ENCODE assay signal across 3 cellular contexts in the genomic region with DNA sequence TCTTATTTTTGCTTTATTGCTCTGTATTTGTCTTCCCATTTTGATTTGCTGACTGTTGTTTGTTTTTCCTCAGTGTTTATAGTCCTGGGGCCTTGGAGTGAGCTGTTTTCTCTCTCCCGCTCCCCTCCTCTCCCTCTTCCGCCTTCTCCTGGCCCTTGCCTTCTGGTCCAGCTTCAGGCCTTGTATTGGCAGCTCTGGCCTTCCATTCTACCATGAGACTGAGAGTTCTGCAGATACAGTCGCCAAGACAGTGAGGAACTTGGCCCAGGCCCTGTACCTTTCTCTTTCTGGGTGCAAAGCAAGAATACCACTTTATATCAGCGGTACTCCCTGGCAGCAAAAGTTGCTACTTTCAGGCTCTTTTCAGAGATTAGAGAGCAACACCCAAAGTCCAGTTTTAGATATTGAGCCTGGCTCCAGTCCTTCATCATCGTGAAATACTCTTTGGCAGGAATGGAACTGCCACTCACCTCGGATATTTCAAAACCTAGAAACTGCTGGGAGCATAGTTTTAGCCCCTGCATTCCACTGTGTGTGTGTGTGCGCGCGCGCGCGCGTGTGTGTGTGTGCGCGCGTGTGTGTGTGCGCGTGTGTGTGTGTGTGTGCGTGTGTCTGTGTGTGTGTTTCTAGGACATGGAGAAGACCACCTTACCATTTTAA.
TF ChIP-seq lines count a peak whose summit lies in the region.

No MANE protein-coding gene starts in this region.

TF ChIP-seq in HEK293, 187 proteins besides CTCF, POLR2A, EP300 and RAD21:
- TF ChIP-seq ZNF174 (tag by site-specific recombination; IDR thresholded peaks at IDR 0.05) (no peak), ZNF785 (tag by site-specific recombination; IDR thresholded peaks at IDR 0.05) (no peak), TCF7L2 (IDR thresholded peaks at IDR 0.05; ENCODE audit: borderline replicate concordance, low read depth, low read length) (no peak), ZIC2 (tag by site-specific recombination; IDR thresholded peaks at IDR 0.05) (no peak)
- TF ChIP-seq, protein P1, sequence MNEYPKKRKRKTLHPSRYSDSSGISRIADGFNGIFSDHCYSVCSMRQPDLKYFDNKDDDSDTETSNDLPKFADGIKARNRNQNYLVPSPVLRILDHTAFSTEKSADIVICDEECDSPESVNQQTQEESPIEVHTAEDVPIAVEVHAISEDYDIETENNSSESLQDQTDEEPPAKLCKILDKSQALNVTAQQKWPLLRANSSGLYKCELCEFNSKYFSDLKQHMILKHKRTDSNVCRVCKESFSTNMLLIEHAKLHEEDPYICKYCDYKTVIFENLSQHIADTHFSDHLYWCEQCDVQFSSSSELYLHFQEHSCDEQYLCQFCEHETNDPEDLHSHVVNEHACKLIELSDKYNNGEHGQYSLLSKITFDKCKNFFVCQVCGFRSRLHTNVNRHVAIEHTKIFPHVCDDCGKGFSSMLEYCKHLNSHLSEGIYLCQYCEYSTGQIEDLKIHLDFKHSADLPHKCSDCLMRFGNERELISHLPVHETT (tag by site-specific recombination; IDR thresholded peaks at IDR 0.05): no peak
- TF ChIP-seq, protein P2, sequence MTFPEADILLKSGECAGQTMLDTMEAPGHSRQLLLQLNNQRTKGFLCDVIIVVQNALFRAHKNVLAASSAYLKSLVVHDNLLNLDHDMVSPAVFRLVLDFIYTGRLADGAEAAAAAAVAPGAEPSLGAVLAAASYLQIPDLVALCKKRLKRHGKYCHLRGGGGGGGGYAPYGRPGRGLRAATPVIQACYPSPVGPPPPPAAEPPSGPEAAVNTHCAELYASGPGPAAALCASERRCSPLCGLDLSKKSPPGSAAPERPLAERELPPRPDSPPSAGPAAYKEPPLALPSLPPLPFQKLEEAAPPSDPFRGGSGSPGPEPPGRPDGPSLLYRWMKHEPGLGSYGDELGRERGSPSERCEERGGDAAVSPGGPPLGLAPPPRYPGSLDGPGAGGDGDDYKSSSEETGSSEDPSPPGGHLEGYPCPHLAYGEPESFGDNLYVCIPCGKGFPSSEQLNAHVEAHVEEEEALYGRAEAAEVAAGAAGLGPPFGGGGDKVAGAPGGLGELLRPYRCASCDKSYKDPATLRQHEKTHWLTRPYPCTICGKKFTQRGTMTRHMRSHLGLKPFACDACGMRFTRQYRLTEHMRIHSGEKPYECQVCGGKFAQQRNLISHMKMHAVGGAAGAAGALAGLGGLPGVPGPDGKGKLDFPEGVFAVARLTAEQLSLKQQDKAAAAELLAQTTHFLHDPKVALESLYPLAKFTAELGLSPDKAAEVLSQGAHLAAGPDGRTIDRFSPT (tag by site-specific recombination; IDR thresholded peaks at IDR 0.05): no peak
- TF ChIP-seq, protein P3, sequence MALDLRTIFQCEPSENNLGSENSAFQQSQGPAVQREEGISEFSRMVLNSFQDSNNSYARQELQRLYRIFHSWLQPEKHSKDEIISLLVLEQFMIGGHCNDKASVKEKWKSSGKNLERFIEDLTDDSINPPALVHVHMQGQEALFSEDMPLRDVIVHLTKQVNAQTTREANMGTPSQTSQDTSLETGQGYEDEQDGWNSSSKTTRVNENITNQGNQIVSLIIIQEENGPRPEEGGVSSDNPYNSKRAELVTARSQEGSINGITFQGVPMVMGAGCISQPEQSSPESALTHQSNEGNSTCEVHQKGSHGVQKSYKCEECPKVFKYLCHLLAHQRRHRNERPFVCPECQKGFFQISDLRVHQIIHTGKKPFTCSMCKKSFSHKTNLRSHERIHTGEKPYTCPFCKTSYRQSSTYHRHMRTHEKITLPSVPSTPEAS (tag by site-specific recombination; IDR thresholded peaks at IDR 0.05): peak; percentile 72

TF ChIP-seq in H1, 55 proteins besides CTCF, POLR2A, EP300 and RAD21:
- TF ChIP-seq, protein P4, sequence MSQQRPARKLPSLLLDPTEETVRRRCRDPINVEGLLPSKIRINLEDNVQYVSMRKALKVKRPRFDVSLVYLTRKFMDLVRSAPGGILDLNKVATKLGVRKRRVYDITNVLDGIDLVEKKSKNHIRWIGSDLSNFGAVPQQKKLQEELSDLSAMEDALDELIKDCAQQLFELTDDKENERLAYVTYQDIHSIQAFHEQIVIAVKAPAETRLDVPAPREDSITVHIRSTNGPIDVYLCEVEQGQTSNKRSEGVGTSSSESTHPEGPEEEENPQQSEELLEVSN (IDR thresholded peaks at IDR 0.05): no peak
- TF ChIP-seq SAP30 (IDR thresholded peaks at IDR 0.05; ENCODE audit: insufficient read depth, insufficient replicate concordance, low read length) (no peak), NRF1 (IDR thresholded peaks at IDR 0.05; ENCODE audit: low read depth, low read length) (no peak), GTF2F1 (IDR thresholded peaks at IDR 0.05; ENCODE audit: borderline replicate concordance, low read depth, low read length) (no peak), CREB1 (IDR thresholded peaks at IDR 0.05) (no peak), BCL11A (IDR thresholded peaks at IDR 0.05; ENCODE audit: low read depth in 2 of 2, low read length in 2 of 2) (no peak), GABPA (IDR thresholded peaks at IDR 0.05; ENCODE audit: borderline replicate concordance, insufficient read depth, low read length) (no peak), JUND (IDR thresholded peaks at IDR 0.05; ENCODE audit: low read length) (no peak), TBP (IDR thresholded peaks at IDR 0.05; ENCODE audit: low read depth, low read length) (no peak), RNF2 (IDR thresholded peaks at IDR 0.05; ENCODE audit: borderline replicate concordance, low read depth, low read length, missing control alignments, poor library complexity, severe bottlenecking) (no peak), SP1 (IDR thresholded peaks at IDR 0.05; ENCODE audit: low read depth, low read length) (no peak), POU5F1 (IDR thresholded peaks at IDR 0.05; ENCODE audit: low read depth, low read length) (no peak)
- TF ChIP-seq, protein P5, sequence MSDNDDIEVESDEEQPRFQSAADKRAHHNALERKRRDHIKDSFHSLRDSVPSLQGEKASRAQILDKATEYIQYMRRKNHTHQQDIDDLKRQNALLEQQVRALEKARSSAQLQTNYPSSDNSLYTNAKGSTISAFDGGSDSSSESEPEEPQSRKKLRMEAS (IDR thresholded peaks at IDR 0.05): no peak

TF ChIP-seq in liver, 16 proteins besides CTCF, POLR2A, EP300 and RAD21:
- TF ChIP-seq RXRA (IDR thresholded peaks at IDR 0.05) (peak in 1 of 2 donors; percentile 37), JUND (IDR thresholded peaks at IDR 0.05) (peak in 1 of 2 donors; percentile 19), HNF4G (IDR thresholded peaks at IDR 0.05) (no peak), HNF4A (conservative IDR thresholded peaks at IDR 0.05) (peak; percentile 72 to 79), EGR1 (IDR thresholded peaks at IDR 0.05; ENCODE audit: low read depth in 2 of 2) (no peak), SP1 (IDR thresholded peaks at IDR 0.05) (peak; percentile 50)
- TF ChIP-seq, protein P6, sequence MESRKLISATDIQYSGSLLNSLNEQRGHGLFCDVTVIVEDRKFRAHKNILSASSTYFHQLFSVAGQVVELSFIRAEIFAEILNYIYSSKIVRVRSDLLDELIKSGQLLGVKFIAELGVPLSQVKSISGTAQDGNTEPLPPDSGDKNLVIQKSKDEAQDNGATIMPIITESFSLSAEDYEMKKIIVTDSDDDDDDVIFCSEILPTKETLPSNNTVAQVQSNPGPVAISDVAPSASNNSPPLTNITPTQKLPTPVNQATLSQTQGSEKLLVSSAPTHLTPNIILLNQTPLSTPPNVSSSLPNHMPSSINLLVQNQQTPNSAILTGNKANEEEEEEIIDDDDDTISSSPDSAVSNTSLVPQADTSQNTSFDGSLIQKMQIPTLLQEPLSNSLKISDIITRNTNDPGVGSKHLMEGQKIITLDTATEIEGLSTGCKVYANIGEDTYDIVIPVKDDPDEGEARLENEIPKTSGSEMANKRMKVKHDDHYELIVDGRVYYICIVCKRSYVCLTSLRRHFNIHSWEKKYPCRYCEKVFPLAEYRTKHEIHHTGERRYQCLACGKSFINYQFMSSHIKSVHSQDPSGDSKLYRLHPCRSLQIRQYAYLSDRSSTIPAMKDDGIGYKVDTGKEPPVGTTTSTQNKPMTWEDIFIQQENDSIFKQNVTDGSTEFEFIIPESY (IDR thresholded peaks at IDR 0.05): peak; percentile 22
- TF ChIP-seq, protein P7, sequence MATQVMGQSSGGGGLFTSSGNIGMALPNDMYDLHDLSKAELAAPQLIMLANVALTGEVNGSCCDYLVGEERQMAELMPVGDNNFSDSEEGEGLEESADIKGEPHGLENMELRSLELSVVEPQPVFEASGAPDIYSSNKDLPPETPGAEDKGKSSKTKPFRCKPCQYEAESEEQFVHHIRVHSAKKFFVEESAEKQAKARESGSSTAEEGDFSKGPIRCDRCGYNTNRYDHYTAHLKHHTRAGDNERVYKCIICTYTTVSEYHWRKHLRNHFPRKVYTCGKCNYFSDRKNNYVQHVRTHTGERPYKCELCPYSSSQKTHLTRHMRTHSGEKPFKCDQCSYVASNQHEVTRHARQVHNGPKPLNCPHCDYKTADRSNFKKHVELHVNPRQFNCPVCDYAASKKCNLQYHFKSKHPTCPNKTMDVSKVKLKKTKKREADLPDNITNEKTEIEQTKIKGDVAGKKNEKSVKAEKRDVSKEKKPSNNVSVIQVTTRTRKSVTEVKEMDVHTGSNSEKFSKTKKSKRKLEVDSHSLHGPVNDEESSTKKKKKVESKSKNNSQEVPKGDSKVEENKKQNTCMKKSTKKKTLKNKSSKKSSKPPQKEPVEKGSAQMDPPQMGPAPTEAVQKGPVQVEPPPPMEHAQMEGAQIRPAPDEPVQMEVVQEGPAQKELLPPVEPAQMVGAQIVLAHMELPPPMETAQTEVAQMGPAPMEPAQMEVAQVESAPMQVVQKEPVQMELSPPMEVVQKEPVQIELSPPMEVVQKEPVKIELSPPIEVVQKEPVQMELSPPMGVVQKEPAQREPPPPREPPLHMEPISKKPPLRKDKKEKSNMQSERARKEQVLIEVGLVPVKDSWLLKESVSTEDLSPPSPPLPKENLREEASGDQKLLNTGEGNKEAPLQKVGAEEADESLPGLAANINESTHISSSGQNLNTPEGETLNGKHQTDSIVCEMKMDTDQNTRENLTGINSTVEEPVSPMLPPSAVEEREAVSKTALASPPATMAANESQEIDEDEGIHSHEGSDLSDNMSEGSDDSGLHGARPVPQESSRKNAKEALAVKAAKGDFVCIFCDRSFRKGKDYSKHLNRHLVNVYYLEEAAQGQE (IDR thresholded peaks at IDR 0.05): peak; percentile 5
